20 cellular contexts compared by ENCODE assay signal in the genomic region with DNA sequence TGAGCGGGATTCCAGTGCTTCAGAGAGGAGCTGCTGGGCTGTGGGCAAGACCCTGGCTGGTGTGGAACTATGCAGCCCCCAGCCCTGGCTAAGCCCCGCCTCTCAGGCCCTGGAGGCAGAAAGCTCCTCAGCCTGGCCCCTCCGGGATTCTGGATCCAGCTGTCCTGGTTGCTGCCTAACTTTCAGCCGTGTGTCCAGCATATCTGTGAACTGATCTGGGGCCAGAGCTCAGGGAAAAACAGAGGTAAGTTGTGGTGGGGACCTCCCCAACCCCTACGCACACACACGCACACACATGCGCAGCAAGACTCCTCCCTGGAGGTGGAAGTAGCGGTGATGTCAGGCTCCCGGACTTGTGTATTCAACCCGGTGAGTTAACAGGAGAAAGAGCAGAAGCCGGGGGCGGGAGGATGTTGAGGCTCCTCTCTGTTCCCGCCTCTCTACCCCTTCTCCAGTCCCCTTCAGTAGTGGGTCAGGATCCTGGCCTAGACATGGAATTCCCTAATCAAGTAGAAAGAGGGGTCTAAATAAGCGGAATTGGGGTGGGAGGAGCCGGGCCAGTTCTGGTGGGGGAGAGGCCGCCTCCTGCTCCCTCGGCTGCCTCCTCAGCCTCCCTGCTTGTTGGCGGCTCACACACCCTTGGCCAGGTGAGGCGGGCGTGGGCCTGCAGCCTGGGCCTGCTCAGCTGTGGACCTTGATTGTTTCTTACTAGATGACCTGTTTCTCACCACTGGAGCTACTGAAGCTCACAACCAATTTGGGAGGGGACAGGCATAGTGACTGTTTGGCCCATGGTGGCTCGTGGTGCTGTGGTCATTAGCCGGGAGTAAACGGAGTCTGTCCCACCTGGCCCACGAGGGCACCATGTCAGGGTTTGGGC. TPM values are rescaled to one million over a fixed set of nuclear protein-coding genes. Genes with fewer than 3 reads are reported as not detected.
DNase-seq lines count a peak whose midpoint lies in the region; ATAC-seq, FAIRE-seq and TF ChIP-seq lines count a peak whose summit lies in the region.
"Had no signal": no experiment of that assay in that cellular context is flagged by ENCODE, and none has a peak within 500 bp of the region (broad histone marks: within the 10 kb centered on the region; RNA-seq: fewer than 3 reads in every experiment).

No MANE protein-coding gene starts in this region.

- no peak overlapping the region for H3K9ac ChIP-seq in GM12878 (ENCODE audit: control insufficient read depth, insufficient read depth, low read length)

- no peak overlapping the region for H3K27ac Mint-ChIP-seq in T-helper 2 cell treated with Interferon-gamma antibody and Interleukin-4, amounts not matched to agents 5 μg/mL and 100 μg/mL, for 36 hours
- no peak overlapping the region for H3K27ac Mint-ChIP-seq in nephron progenitor cell
- H3K27ac Mint-ChIP-seq: activated naive CD4-positive, alpha-beta T cell treated with anti-CD3 and anti-CD28 coated beads, Interleukin-2, amount 50 U/mL, for 24 hours; CD4-positive, CD25-positive, alpha-beta regulatory T cell had no signal

- peak overlapping the region; percentile 21 for H3K4me2 ChIP-seq in GM12878 (ENCODE audit: control insufficient read depth, insufficient read depth)

- no peaks in the 10 kb centered on the region for H3K4me1 ChIP-seq in HEK293 (ENCODE audit: control insufficient read depth, insufficient read depth, low read length)
- H3K4me1 ChIP-seq in GM12878 (ENCODE audit: control insufficient read depth, insufficient read depth, low read length) = no peaks in the 10 kb centered on the region
- H3K4me1 ChIP-seq: pancreas had no signal

- SMC1A ChIA-PET in GM12878 (lab: Charles Lee; ENCODE audit: uncharacterized antibody, unreplicated experiment) = interaction anchor here (0.6 to 2.2 kb wide), 3 partner anchors 9 to 574 kb away, joined by 3 to 10 read pairs (median 4); no protein-coding TSS in a partner anchor

- CTCF ChIA-PET in HEK293 (lab: Yijun Ruan, JAX) = interaction anchor here (0.9 to 2.4 kb wide), 4 partner anchors 20 to 586 kb away, joined by 3 to 6 read pairs (median 5); no protein-coding TSS in a partner anchor
- CTCF ChIA-PET in GM12878 (lab: Yijun Ruan, JAX) = interaction anchor here (0.7 to 4.5 kb wide), 4 partner anchors 19 to 583 kb away, joined by 3 to 37 read pairs (median 16); no protein-coding TSS in a partner anchor

- no peaks in the 10 kb centered on the region for H3K36me3 Mint-ChIP-seq in T-helper 2 cell treated with Interferon-gamma antibody and Interleukin-4, amounts not matched to agents 5 μg/mL and 100 μg/mL, for 36 hours (ENCODE audit: low read depth)
- H3K36me3 Mint-ChIP-seq in nephron progenitor cell (ENCODE audit: low read depth) = no peaks in the 10 kb centered on the region
- H3K36me3 Mint-ChIP-seq: activated naive CD4-positive, alpha-beta T cell treated with anti-CD3 and anti-CD28 coated beads, Interleukin-2, amount 50 U/mL, for 24 hours; CD4-positive, CD25-positive, alpha-beta regulatory T cell had no signal

- H3K4me1 Mint-ChIP-seq in T-helper 2 cell treated with Interferon-gamma antibody and Interleukin-4, amounts not matched to agents 5 μg/mL and 100 μg/mL, for 36 hours (ENCODE audit: low read depth) = no peaks in the 10 kb centered on the region
- H3K4me1 Mint-ChIP-seq in nephron progenitor cell = peaks cover 39% of the 10 kb centered on the region
- H3K4me1 Mint-ChIP-seq: activated naive CD4-positive, alpha-beta T cell treated with anti-CD3 and anti-CD28 coated beads, Interleukin-2, amount 50 U/mL, for 24 hours had no signal

- no peaks in the 10 kb centered on the region for H3K36me3 ChIP-seq in HEK293 (ENCODE audit: control insufficient read depth in 2 of 2, insufficient read depth in 1 of 2, low read length in 2 of 2)
- no peaks in the 10 kb centered on the region for H3K36me3 ChIP-seq in GM12878 (ENCODE audit: control insufficient read depth in 2 of 2, insufficient read depth in 2 of 2, low read length in 1 of 2)
- H3K36me3 ChIP-seq: pancreas, spleen had no signal

- no peaks in the 10 kb centered on the region for H3K9me3 Mint-ChIP-seq in T-helper 2 cell treated with Interferon-gamma antibody and Interleukin-4, amounts not matched to agents 5 μg/mL and 100 μg/mL, for 36 hours
- H3K9me3 Mint-ChIP-seq in nephron progenitor cell = no peaks in the 10 kb centered on the region
- H3K9me3 Mint-ChIP-seq: activated naive CD4-positive, alpha-beta T cell treated with anti-CD3 and anti-CD28 coated beads, Interleukin-2, amount 50 U/mL, for 24 hours; CD4-positive, CD25-positive, alpha-beta regulatory T cell had no signal

- FAIRE-seq in GM12878 (lab: Jason Lieb, UNC) = no peak
- FAIRE-seq: endometrium, GM12892, pancreas had no signal

- POLR2A ChIA-PET in HEK293 (lab: Yijun Ruan, JAX) = no interaction called here
- POLR2A ChIA-PET in GM12878 (lab: Charles Lee) = no interaction called here

- no peak for DNase-seq in T-helper 2 cell treated with Interferon-gamma antibody and Interleukin-4, amounts not matched to agents 5 μg/mL and 100 μg/mL, for 36 hours (ENCODE audit: low spot score)
- DNase-seq in T-helper 2 cell (no peak), GM12878 (ENCODE audit: low read depth, low spot score) (no peak), nephron progenitor cell (peak; percentile 34), NCI-H446 (lab: John Stamatoyannopoulos, UW) (no peak), RPMI8226 (no peak)
- DNase-seq: caudate nucleus; CD4-positive, CD25-positive, alpha-beta regulatory T cell; mesenchymal stem cell; NCI-H1105; NCI-H2171; pancreas; spleen had no signal

- 44% methylated on average over 24 of the region's 24 CpGs for WGBS in GM12878 (ENCODE audit: insufficient coverage, insufficient replicate concordance, low lambda C conversion rate, missing lambda C conversion rate)

- TF ChIP-seq RAD21 in GM12878 (IDR thresholded peaks at IDR 0.05; ENCODE audit: insufficient read depth, low read depth, low read length) = no peak

- no peaks in the 10 kb centered on the region for H4K20me1 ChIP-seq in GM12878 (ENCODE audit: control insufficient read depth, insufficient read depth)

- in situ Hi-C loops in GM12878 (cut with MboI) = loop anchor here (5.0 to 25.0 kb wide), 2 partner anchors 516 to 961 kb away; no protein-coding TSS in a partner anchor

- H3K4me3 Mint-ChIP-seq in T-helper 2 cell treated with Interferon-gamma antibody and Interleukin-4, amounts not matched to agents 5 μg/mL and 100 μg/mL, for 36 hours = peak overlapping the region; percentile 38
- peak overlapping the region; percentile 52 for H3K4me3 Mint-ChIP-seq in nephron progenitor cell
- H3K4me3 Mint-ChIP-seq: activated naive CD4-positive, alpha-beta T cell treated with anti-CD3 and anti-CD28 coated beads, Interleukin-2, amount 50 U/mL, for 24 hours; CD4-positive, CD25-positive, alpha-beta regulatory T cell had no signal

- no peak for TF ChIP-seq POLR2A in GM12878 (IDR thresholded peaks at IDR 0.05; ENCODE audit: low read depth, low read length)

- H3K79me2 ChIP-seq in GM12878 (ENCODE audit: control insufficient read depth, insufficient read depth, low read length) = no peaks in the 10 kb centered on the region

- H3K27me3 ChIP-seq in GM12878 (replicated peaks in 1 of 2; ENCODE audit: control insufficient read depth in 2 of 2, insufficient read depth in 2 of 2, low read length in 1 of 2) = no peaks in the 10 kb centered on the region; a peak in 1 of 4 replicates
- H3K27me3 ChIP-seq: pancreas had no signal

- BruUV-seq in GM12878 (replicated peaks; lab: Mats Ljungman, UMichigan) = no TSS peak

- TF ChIP-seq EP300 in GM12878 (IDR thresholded peaks at IDR 0.05; ENCODE audit: borderline replicate concordance in 1 of 2, control insufficient read depth in 1 of 2, low read depth in 2 of 2, low read length in 2 of 2) = no peak

- peak overlapping the region; percentile 71 for H2AFZ ChIP-seq in GM12878 (ENCODE audit: control insufficient read depth, low read depth, low read length)

- H3K9me3 ChIP-seq in HEK293 (ENCODE audit: control insufficient read depth, insufficient read depth, low read depth, low read length) (no peaks in the 10 kb centered on the region), GM12878 (replicated peaks; ENCODE audit: control insufficient read depth, insufficient read depth, low read length) (no peaks in the 10 kb centered on the region)
- H3K9me3 ChIP-seq: pancreas, spleen had no signal

- intact Hi-C loops in GM12878 (cut with micrococcal nuclease; ENCODE audit: unreplicated experiment) = no loop called here

- RAD21 ChIA-PET in GM12878 (lab: Charles Lee; ENCODE audit: unreplicated experiment) = interaction anchor here (1.3 kb wide), 1 partner anchor 518 kb away, joined by 3 read pairs; no protein-coding TSS in a partner anchor

- TF ChIP-seq CTCF in HEK293 (tag by site-specific recombination; IDR thresholded peaks at IDR 0.05) = no peak
- no peak for TF ChIP-seq CTCF in GM12878 (IDR thresholded peaks at IDR 0.05 in 2 of 3, conservative IDR thresholded peaks at IDR 0.05 in 1 of 3; ENCODE audit: control insufficient read depth in 2 of 3, extremely low read depth in 1 of 3, insufficient read depth in 1 of 3, low read depth in 3 of 3, low read length in 3 of 3)
- no peak for TF ChIP-seq CTCF in nephron progenitor cell (IDR thresholded peaks at IDR 0.05)

- H3K27me3 Mint-ChIP-seq in T-helper 2 cell treated with Interferon-gamma antibody and Interleukin-4, amounts not matched to agents 5 μg/mL and 100 μg/mL, for 36 hours (ENCODE audit: low read depth) = peaks cover 14% of the 10 kb centered on the region
- peaks cover 42% of the 10 kb centered on the region for H3K27me3 Mint-ChIP-seq in nephron progenitor cell (ENCODE audit: low read depth, poor library complexity)

- H3K27ac ChIP-seq in HEK293 (ENCODE audit: extremely low read depth, low read depth, low read length) (no peak overlapping the region), GM12878 (ENCODE audit: control insufficient read depth, insufficient read depth) (no peak overlapping the region)
- H3K27ac ChIP-seq: pancreas, spleen had no signal

- H3K4me3 ChIP-seq in HEK293 (ENCODE audit: low read depth, low read length) = no peak overlapping the region
- H3K4me3 ChIP-seq in GM12878 = no peak overlapping the region; the same call in 1 of the 2 replicates
- H3K4me3 ChIP-seq: pancreas, spleen had no signal

- ATAC-seq in GM12878 = peak; percentile 11; the same call in 1 of the 3 replicates
- ATAC-seq in GM19328 (IDR thresholded peaks at IDR 0.05; ENCODE audit: unreplicated experiment) = no peak
- ATAC-seq: pancreas had no signal

RNA-seq across cellular contexts. Expression of a gene that starts 33.4 kb away (rescaled TPM):
- total RNA-seq in GM12878 (2013; cell fraction: nucleolus; rRNA removed) = not detected in 2 replicates
- total RNA-seq in GM12878 (2014; rRNA removed) = not detected in 2 replicates
- not detected in 2 replicates for total RNA-seq in GM12878 (2014; rRNA removed; fragmentation: Illumina TruSeq; extraction: Trizol)
- not detected in 2 replicates for total RNA-seq in GM12878 (2021)
- polyA plus RNA-seq in GM12878 (2011; ENCODE audit: low read depth) = not detected
- polyA plus RNA-seq in GM12878 (2011; rRNA removed) = not detected in 2 replicates
- polyA plus RNA-seq in GM12878 (2011; cell fraction: cytosol; rRNA removed) = not detected in 2 replicates
- not detected in 2 replicates for polyA plus RNA-seq in GM12878 (2011; cell fraction: nucleus; rRNA removed)
- polyA plus RNA-seq in GM12878 (2012) = not detected in 2 replicates
- not detected in 2 replicates for polyA plus RNA-seq in GM12878 (2014; fragmentation: Illumina TruSeq; extraction: Trizol)
- not detected for polyA plus RNA-seq in GM12878 (2014; fragmentation: Nextera tagmentation; extraction: Ambion mirVana)
- not detected in 2 replicates for polyA plus RNA-seq in GM12878 (2014; rRNA removed)
- polyA plus RNA-seq in GM12878 (2016; fragmentation: Nextera tagmentation; extraction: Ambion mirVana) = not detected
- not detected in 2 replicates for polyA minus RNA-seq in GM12878 (2011; rRNA and poly(A)+ RNA removed)
- 0.42 TPM in 1 of 2 replicates, not detected in the other for polyA minus RNA-seq in GM12878 (2011; cell fraction: cytosol; rRNA and poly(A)+ RNA removed)
- not detected in 2 replicates for polyA minus RNA-seq in GM12878 (2011; cell fraction: nucleus; rRNA and poly(A)+ RNA removed)
- total RNA-seq: A172; CD4-positive, CD25-positive, alpha-beta regulatory T cell had no signal
- polyA plus RNA-seq: CD4-positive, CD25-positive, alpha-beta regulatory T cell had no signal

RNA-seq across cellular contexts. Expression of a gene that starts 34.3 kb away (rescaled TPM):
- total RNA-seq in GM12878 (2013; cell fraction: nucleolus; rRNA removed) = 0.15 and 0.49 TPM in 2 replicates
- not detected in 2 replicates for total RNA-seq in GM12878 (2014; rRNA removed)
- not detected in 2 replicates for total RNA-seq in GM12878 (2014; rRNA removed; fragmentation: Illumina TruSeq; extraction: Trizol)
- 0.21 and 0.26 TPM in 2 replicates for total RNA-seq in GM12878 (2021)
- polyA plus RNA-seq in GM12878 (2011; ENCODE audit: low read depth) = not detected
- not detected in 2 replicates for polyA plus RNA-seq in GM12878 (2011; rRNA removed)
- polyA plus RNA-seq in GM12878 (2011; cell fraction: cytosol; rRNA removed) = not detected in 2 replicates
- polyA plus RNA-seq in GM12878 (2011; cell fraction: nucleus; rRNA removed) = not detected in 2 replicates
- polyA plus RNA-seq in GM12878 (2012) = 0.10 TPM in 1 of 2 replicates, not detected in the other
- 0.14 and 0.19 TPM in 2 replicates for polyA plus RNA-seq in GM12878 (2014; fragmentation: Illumina TruSeq; extraction: Trizol)
- polyA plus RNA-seq in GM12878 (2014; fragmentation: Nextera tagmentation; extraction: Ambion mirVana) = under 1 TPM; 0.05 TPM
- 0.33 and 0.42 TPM in 2 replicates for polyA plus RNA-seq in GM12878 (2014; rRNA removed)
- under 1 TPM in 1 of 2 experiments, not detected in 1; 0.07 TPM for polyA plus RNA-seq in GM12878 (2016; fragmentation: Nextera tagmentation; extraction: Ambion mirVana)
- polyA minus RNA-seq in GM12878 (2011; rRNA and poly(A)+ RNA removed) = not detected in 2 replicates
- polyA minus RNA-seq in GM12878 (2011; cell fraction: cytosol; rRNA and poly(A)+ RNA removed) = not detected in 2 replicates
- not detected in 2 replicates for polyA minus RNA-seq in GM12878 (2011; cell fraction: nucleus; rRNA and poly(A)+ RNA removed)
- total RNA-seq: A172; CD4-positive, CD25-positive, alpha-beta regulatory T cell; fibroblast of villous mesenchyme; spleen had no signal
- polyA plus RNA-seq: CD4-positive, CD25-positive, alpha-beta regulatory T cell had no signal
